ENCODE assay signal across 8 cellular contexts in the genomic region with DNA sequence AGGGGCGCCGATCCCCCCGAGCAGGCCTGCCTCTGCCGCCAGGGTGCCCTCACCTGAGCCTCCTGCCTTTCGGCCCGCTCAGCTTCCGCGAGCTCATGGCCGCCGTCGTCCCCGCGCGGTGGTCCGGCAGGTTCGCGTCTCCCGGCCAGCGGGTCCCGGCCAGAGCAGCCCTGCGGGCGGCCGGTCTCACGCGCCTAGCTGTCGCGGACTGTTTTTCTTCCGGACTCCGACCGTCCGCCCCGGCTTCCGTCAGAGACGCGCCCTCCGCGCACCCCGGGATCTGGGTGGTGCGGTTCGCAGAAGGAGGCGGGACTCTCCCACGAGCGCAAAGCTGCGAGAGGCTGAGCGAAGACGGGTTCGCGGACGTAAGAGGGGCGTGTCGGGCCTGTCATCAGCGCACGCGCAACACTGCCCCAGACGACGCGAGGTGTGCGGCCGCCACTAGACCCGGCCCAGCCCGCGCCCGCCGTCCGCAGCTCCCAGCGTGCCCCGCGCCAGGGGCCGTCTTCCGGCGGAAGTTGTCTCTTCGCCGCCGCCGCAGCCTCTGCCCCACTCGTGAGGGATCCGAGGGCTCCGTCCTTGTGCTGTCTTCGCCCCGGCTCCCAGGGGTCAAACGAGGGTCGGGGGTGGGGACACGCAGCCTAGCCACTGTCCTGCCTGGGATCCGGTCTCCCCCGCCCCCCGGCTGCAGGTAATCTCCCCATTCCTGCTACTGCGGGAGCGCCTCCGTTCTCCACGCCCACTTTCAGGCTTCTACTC. TPM values are rescaled to one million over a fixed set of nuclear protein-coding genes. Genes with fewer than 3 reads are reported as not detected.
DNase-seq lines count a peak whose midpoint lies in the region; ATAC-seq, FAIRE-seq and TF ChIP-seq lines count a peak whose summit lies in the region.

A gene (minus strand): TSS at position 210 of the 759 bp plus-strand sequence. CDS start 113 bp downstream, at position 97.

- dilution Hi-C loops in endothelial cell of umbilical vein (cut with MboI; ENCODE audit: extremely low pct_ligation_motif_present, low sequenced_read_pairs) = no loop called here

- TF ChIP-seq CTCF in OCI-LY3 (IDR thresholded peaks at IDR 0.05; ENCODE audit: low read depth, low read length) (no peak), endothelial cell of umbilical vein (IDR thresholded peaks at IDR 0.05; ENCODE audit: extremely low read depth in 1 of 2, insufficient read depth in 1 of 2, low read depth in 1 of 2, low read length in 2 of 2) (no peak)

- POLR2A ChIA-PET in endothelial cell of umbilical vein (lab: Charles Lee) = interaction anchor here (0.6 to 1.2 kb wide), 5 partner anchors 17 to 58 kb away, joined by 3 to 14 read pairs (median 4); no protein-coding TSS in a partner anchor

- H3K4me1 ChIP-seq in OCI-LY3 (ENCODE audit: low read length) = peaks cover 11% of the 10 kb centered on the region
- peaks cover 23% of the 10 kb centered on the region for H3K4me1 ChIP-seq in endothelial cell of umbilical vein (ENCODE audit: control insufficient read depth, extremely low read depth, insufficient read depth, low read length)

- H3K4me2 ChIP-seq in OCI-LY3 (ENCODE audit: low read length) (peak within 1 kb of the TSS; percentile 96), endothelial cell of umbilical vein (ENCODE audit: insufficient read depth, low read length) (peak within 1 kb of the TSS; percentile 77)

- CTCF ChIA-PET in endothelial cell of umbilical vein (lab: Charles Lee) = interaction anchor here (0.6 to 3.2 kb wide), 28 partner anchors 11 to 262 kb away, joined by 3 to 128 read pairs (median 10); a partner anchor contains a TSS

- H3K79me2 ChIP-seq in OCI-LY3 (ENCODE audit: low read length) = peaks cover 14% of the 10 kb centered on the region; the same call in 1 of the 2 replicates
- H3K79me2 ChIP-seq in endothelial cell of umbilical vein (ENCODE audit: control insufficient read depth, insufficient read depth, low read length) = peaks cover 4% of the 10 kb centered on the region

- peak; percentile 97 for FAIRE-seq in endothelial cell of umbilical vein (lab: Jason Lieb, UNC)

- H3K36me3 ChIP-seq in OCI-LY3 (replicated peaks; ENCODE audit: low read depth, low read length) (no peaks in the 10 kb centered on the region), endothelial cell of umbilical vein (ENCODE audit: control insufficient read depth in 2 of 2, extremely low read depth in 1 of 2, insufficient read depth in 2 of 2, low read length in 2 of 2) (peaks cover 0 to 15% of the 10 kb centered on the region in 2 experiments)

- BruUV-seq in endothelial cell of umbilical vein (replicated peaks; lab: Mats Ljungman, UMichigan) = no TSS peak

- no peaks in the 10 kb centered on the region for H4K20me1 ChIP-seq in OCI-LY3 (ENCODE audit: insufficient read depth, low read length)
- H4K20me1 ChIP-seq in endothelial cell of umbilical vein (replicated peaks; ENCODE audit: control insufficient read depth, extremely low read depth, insufficient read depth, low read length) = no peaks in the 10 kb centered on the region

- peak; percentile 85 for ATAC-seq in GM21515 (IDR thresholded peaks at IDR 0.05; ENCODE audit: unreplicated experiment)

- no peaks in the 10 kb centered on the region for H3K9me3 ChIP-seq in OCI-LY3 (ENCODE audit: insufficient read depth, low read length)
- no peaks in the 10 kb centered on the region for H3K9me3 ChIP-seq in endothelial cell of umbilical vein (replicated peaks; ENCODE audit: control insufficient read depth, insufficient read depth, low read length)

- TF ChIP-seq POLR2A in endothelial cell of umbilical vein (IDR thresholded peaks at IDR 0.05; ENCODE audit: low read depth, low read length) = peak; percentile 86

- H3K27ac ChIP-seq in OCI-LY3 (ENCODE audit: low read length) (peak within 1 kb of the TSS; percentile 29; the same call in 1 of the 2 replicates), endothelial cell of umbilical vein (ENCODE audit: insufficient read depth, low read depth, low read length) (peak within 1 kb of the TSS; percentile 75)

- DNase-seq in DMS 273 treated with DMSO at 0.1 percent for 48 hours (lab: John Stamatoyannopoulos, UW) = peak; percentile 88
- peak; percentile 96 for DNase-seq in HuH-7 (ENCODE audit: low spot score)
- DNase-seq in activated T-cell treated with anti-CD3 and anti-CD28 coated beads for 1 hour (ENCODE audit: low read depth) = peak; percentile 96
- DNase-seq in endothelial cell of umbilical vein (ENCODE audit: low read depth, low spot score) = peak; percentile 98
- peak; percentile 97 for DNase-seq in middle frontal gyrus (ENCODE audit: extremely low spot score, low spot score)
- peak; percentile 95 to 98 for DNase-seq in stimulated activated CD8-positive, alpha-beta memory T cell treated with anti-CD3 and anti-CD28 coated beads, Interleukin-2, amount 100 ng/mL, for 48 hours (ENCODE audit: low read depth in 2 of 2)

- H3K9me1 ChIP-seq in endothelial cell of umbilical vein (replicated peaks; ENCODE audit: control insufficient read depth, extremely low read depth, insufficient read depth, low read length) = no peaks in the 10 kb centered on the region

- H3K9ac ChIP-seq in OCI-LY3 (ENCODE audit: low read length) = peak within 1 kb of the TSS; percentile 86
- H3K9ac ChIP-seq in endothelial cell of umbilical vein (replicated peaks; ENCODE audit: extremely low read depth, insufficient read depth, low read length) = peak within 1 kb of the TSS; percentile 93

- no peak within 1 kb of the TSS; the same call in 1 of the 2 replicates for H2AFZ ChIP-seq in OCI-LY3 (ENCODE audit: low read depth, low read length)
- peak within 1 kb of the TSS; percentile 82 for H2AFZ ChIP-seq in endothelial cell of umbilical vein (ENCODE audit: low read depth, low read length)

- H3K27me3 ChIP-seq in OCI-LY3 (ENCODE audit: low read depth, low read length) (no peaks in the 10 kb centered on the region), endothelial cell of umbilical vein (ENCODE audit: control insufficient read depth in 2 of 2, insufficient read depth in 2 of 2, low read length in 2 of 2) (no peaks in the 10 kb centered on the region)

- peak within 1 kb of the TSS; percentile 98 for H3K4me3 ChIP-seq in OCI-LY3 (ENCODE audit: low read length)
- peak within 1 kb of the TSS; percentile 77 to 98 (median 89) for H3K4me3 ChIP-seq in endothelial cell of umbilical vein (replicated peaks in 1 of 3; ENCODE audit: insufficient read depth in 1 of 3, low read depth in 1 of 3, low read length in 3 of 3)

- intact Hi-C loops in endothelial cell of umbilical vein (cut with micrococcal nuclease) = loop anchor here (1.0 to 2.0 kb wide), 3 partner anchors 23 to 132 kb away; a partner anchor contains a TSS

TF ChIP-seq in endothelial cell of umbilical vein, 7 proteins besides CTCF, POLR2A, EP300 and RAD21:
- TF ChIP-seq, protein P1, sequence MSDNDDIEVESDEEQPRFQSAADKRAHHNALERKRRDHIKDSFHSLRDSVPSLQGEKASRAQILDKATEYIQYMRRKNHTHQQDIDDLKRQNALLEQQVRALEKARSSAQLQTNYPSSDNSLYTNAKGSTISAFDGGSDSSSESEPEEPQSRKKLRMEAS (IDR thresholded peaks at IDR 0.05; ENCODE audit: insufficient read depth, insufficient read length) = no peak
- TF ChIP-seq POLR2AphosphoS5 (IDR thresholded peaks at IDR 0.05; ENCODE audit: insufficient read depth, low read depth, low read length) (peak; percentile 98), JUN (IDR thresholded peaks at IDR 0.05; ENCODE audit: borderline replicate concordance, insufficient read depth, insufficient read length, low read depth) (no peak)

RNA-seq across cellular contexts. Expression of the gene that starts here (rescaled TPM):
- total RNA-seq in endothelial cell of umbilical vein = 41.3 and 44.2 TPM in 2 replicates
- 53.8 and 54.1 TPM in 2 replicates for polyA plus RNA-seq in endothelial cell of umbilical vein
- 30.0 and 33.1 TPM in 2 replicates for polyA plus RNA-seq in endothelial cell of umbilical vein (2011; cell fraction: cytosol; rRNA removed)
- polyA plus RNA-seq in endothelial cell of umbilical vein (2011; cell fraction: nucleus; rRNA removed) = 49.9 and 59.3 TPM in 2 replicates
- 31.5 and 37.8 TPM in 2 replicates for polyA plus RNA-seq in endothelial cell of umbilical vein (2012)
- 74.5 and 93.9 TPM in 2 replicates for polyA minus RNA-seq in endothelial cell of umbilical vein
- polyA minus RNA-seq in endothelial cell of umbilical vein (2011; cell fraction: cytosol; rRNA and poly(A)+ RNA removed) = 28.6 TPM
- polyA minus RNA-seq in endothelial cell of umbilical vein (2011; cell fraction: nucleus; rRNA and poly(A)+ RNA removed) = 34.6 and 44.4 TPM in 2 replicates

Comparison
In these comparisons a context has a peak if more than half of its experiments do, and no peak if none do; other contexts are left out.
1. Peak in every context shown above with its lines: DNase-seq, ATAC-seq, H3K4me3 ChIP-seq and H3K27ac ChIP-seq.